Comparison of ENCODE assay signal across 8 cellular contexts in genomic region chr5:108642170-108642906, GRCh38.
DNase-seq lines count a peak whose midpoint lies in the region; ATAC-seq and TF ChIP-seq lines count a peak whose summit lies in the region.

No MANE protein-coding gene starts in this region.

- DNase-seq in GM03348 (ENCODE audit: low spot score) (peak; percentile 72), RKO (ENCODE audit: low spot score) (peak; percentile 81), activated T-helper 1 cell treated with Interleukin-2 at 50 U/mL for 16 hours (ENCODE audit: low read depth) (peak; percentile 9), fibroblast of villous mesenchyme (ENCODE audit: low read depth) (peak; percentile 70), osteoblast (ENCODE audit: insufficient read length, low spot score, missing footprints) (peak; percentile 58), ureter (ENCODE audit: low spot score) (peak; percentile 58)
- peak; percentile 55 for DNase-seq in Jurkat, Clone E6-1 (ENCODE audit: low read depth, low spot score)

- H3K4me2 ChIP-seq in osteoblast (ENCODE audit: insufficient read depth, low read length), result peak overlapping the region; percentile 88

- H4K20me1 ChIP-seq in osteoblast (ENCODE audit: insufficient read depth, low read length), result no peaks in the 10 kb centered on the region

- H3K9me3 ChIP-seq in osteoblast (ENCODE audit: low read depth, low read length), result peaks cover under 1% of the 10 kb centered on the region

- H3K36me3 ChIP-seq in osteoblast (ENCODE audit: insufficient read depth, low read length), result no peaks in the 10 kb centered on the region

- ATAC-seq in GM21825 (IDR thresholded peaks at IDR 0.05; ENCODE audit: unreplicated experiment), result peak; percentile 100

- no peaks in the 10 kb centered on the region for H3K79me2 ChIP-seq in osteoblast (ENCODE audit: insufficient read depth, low read length)

- H3K27me3 ChIP-seq in osteoblast (ENCODE audit: insufficient read depth, low read length), result no peaks in the 10 kb centered on the region

- H3K27ac ChIP-seq in osteoblast (ENCODE audit: low read depth, low read length), result no peak overlapping the region

- H3K4me3 ChIP-seq in Jurkat, Clone E6-1 (ENCODE audit: low read length), result no peak overlapping the region
- H3K4me3 ChIP-seq in fibroblast of villous mesenchyme (ENCODE audit: low read depth, low read length) (no peak overlapping the region), osteoblast (ENCODE audit: insufficient read depth, low read length) (peak overlapping the region; percentile 55)

- H3K4me1 ChIP-seq in osteoblast (ENCODE audit: insufficient read depth, low read length), result peaks cover 10% of the 10 kb centered on the region

- TF ChIP-seq CTCF in fibroblast of villous mesenchyme (IDR thresholded peaks at IDR 0.05; ENCODE audit: insufficient read depth, low read depth, low read length) (peak; percentile 92), osteoblast (IDR thresholded peaks at IDR 0.05; ENCODE audit: extremely low read depth, low read depth, low read length) (peak; percentile 97)

- H2AFZ ChIP-seq in osteoblast (ENCODE audit: low read length), result peak overlapping the region; percentile 88

Comparison
In these comparisons a context has a peak if more than half of its experiments do, and no peak if none do; other contexts are left out.
1. DNase-seq: peak in every context shown above with its lines; median percentile 81 in RKO; 72 in GM03348; 70 in fibroblast of villous mesenchyme; 58 in osteoblast; 58 in ureter; 55 in Jurkat, Clone E6-1; 9 in activated T-helper 1 cell treated with Interleukin-2 at 50 U/mL for 16 hours.